In genomic region chr4:10460313-10461047, GRCh38 we compare ENCODE assay signal across 2 cellular contexts.
TF ChIP-seq lines count a peak whose summit lies in the region.

No MANE protein-coding gene starts in this region.

TF ChIP-seq in HEK293, 187 proteins besides CTCF, POLR2A, EP300 and RAD21:
- no peak for TF ChIP-seq ZNF341 (tag by site-specific recombination; IDR thresholded peaks at IDR 0.05; ENCODE audit: low read depth)
- peak; percentile 60 for TF ChIP-seq ZNF623 (tag by site-specific recombination; IDR thresholded peaks at IDR 0.05)

TF ChIP-seq in HepG2, 621 proteins besides CTCF, POLR2A, EP300 and RAD21:
- TF ChIP-seq NR0B2 (CRISPR knock-in tag; IDR thresholded peaks at IDR 0.05) (no peak), ZNF883 (CRISPR knock-in tag; IDR thresholded peaks at IDR 0.05; ENCODE audit: not compliant biosample characterization) (no peak), MBNL3 (CRISPR knock-in tag; conservative IDR thresholded peaks at IDR 0.05) (no peak), HDAC6 (IDR thresholded peaks at IDR 0.05; ENCODE audit: low read depth, low read length) (no peak), CSRNP1 (CRISPR knock-in tag; IDR thresholded peaks at IDR 0.05) (no peak), ADNP (CRISPR knock-in tag; IDR thresholded peaks at IDR 0.05) (no peak), ZNF720 (CRISPR knock-in tag; IDR thresholded peaks at IDR 0.05) (no peak), NFYC (CRISPR knock-in tag; IDR thresholded peaks at IDR 0.05) (no peak), RBAK (CRISPR knock-in tag; IDR thresholded peaks at IDR 0.05) (no peak), ZHX1 (CRISPR knock-in tag; IDR thresholded peaks at IDR 0.05; ENCODE audit: low read depth) (no peak), MTF2 (CRISPR knock-in tag; IDR thresholded peaks at IDR 0.05; ENCODE audit: borderline replicate concordance) (no peak), ARID3A (IDR thresholded peaks at IDR 0.05; ENCODE audit: low read depth, low read length) (no peak), ATF7-NPFF (CRISPR knock-in tag; IDR thresholded peaks at IDR 0.05; ENCODE audit: low read depth) (no peak), SP1 (IDR thresholded peaks at IDR 0.05) (no peak), SP1 (CRISPR knock-in tag; IDR thresholded peaks at IDR 0.05) (no peak), BRD4 (CRISPR knock-in tag; IDR thresholded peaks at IDR 0.05) (no peak)
TF ChIP-seq in HepG2: peak in this region for 0.
